Comparison of ENCODE assay signal across 1 cellular context in genomic region chr16:58511933-58512815, GRCh38.
TF ChIP-seq lines count a peak whose summit lies in the region.

No MANE protein-coding gene starts in this region.

TF ChIP-seq in GM23338, 12 proteins besides CTCF, POLR2A, EP300 and RAD21 (continued from another document):
- TF ChIP-seq CREB1 (CRISPR knock-in tag; IDR thresholded peaks at IDR 0.05; ENCODE audit: low read depth) (no peak), ZNF462 (CRISPR knock-in tag; IDR thresholded peaks at IDR 0.05) (no peak)
